8 cellular contexts compared by ENCODE assay signal in genomic region chr12:56469007-56469930, GRCh38. TPM values are rescaled to one million over a fixed set of nuclear protein-coding genes. Genes with fewer than 3 reads are reported as not detected.
DNase-seq lines count a peak whose midpoint lies in the region; ATAC-seq and TF ChIP-seq lines count a peak whose summit lies in the region.

No MANE protein-coding gene starts in this region.

- POLR2A ChIA-PET in activated CD4-positive, alpha-beta T cell treated with anti-CD3 and anti-CD28 coated beads for 36 hours (lab: Charles Lee): interaction anchor here (0.5 to 0.6 kb wide), 3 partner anchors 17 to 167 kb away, joined by 3 read pairs; partner anchors contain the start of gene RBMS2

- CTCF ChIA-PET in activated CD4-positive, alpha-beta T cell treated with anti-CD3 and anti-CD28 coated beads for 36 hours (lab: Charles Lee): interaction anchor here (0.6 to 2.3 kb wide), 6 partner anchors 8 to 501 kb away, joined by 3 to 7 read pairs (median 5); partner anchors contain the start of genes IL23A, RNF41 and TIMELESS

- no peaks in the 10 kb centered on the region for H3K27me3 ChIP-seq in RWPE2 (ENCODE audit: insufficient read depth, poor library complexity, severe bottlenecking)
- H3K27me3 ChIP-seq in effector memory CD4-positive, alpha-beta T cell (replicated peaks; ENCODE audit: control insufficient read depth, insufficient read depth, low read length, poor library complexity, severe bottlenecking): no peaks in the 10 kb centered on the region

- peak overlapping the region; percentile 91 for H3K4me3 Mint-ChIP-seq in activated CD4-positive, alpha-beta T cell treated with anti-CD3 and anti-CD28 coated beads for 36 hours

- H3K27me3 Mint-ChIP-seq in activated CD4-positive, alpha-beta T cell treated with anti-CD3 and anti-CD28 coated beads for 36 hours: no peaks in the 10 kb centered on the region

- TF ChIP-seq CTCF in RWPE2 (IDR thresholded peaks at IDR 0.05; ENCODE audit: poor library complexity, severe bottlenecking): no peak

- peaks cover 19% of the 10 kb centered on the region for H3K36me3 Mint-ChIP-seq in activated CD4-positive, alpha-beta T cell treated with anti-CD3 and anti-CD28 coated beads for 36 hours (ENCODE audit: low read depth)

- ATAC-seq in activated CD4-positive, alpha-beta T cell treated with anti-CD3 and anti-CD28 coated beads for 36 hours: no peak
- no peak for ATAC-seq in RWPE2 (ENCODE audit: low read depth)

- H3K4me1 ChIP-seq in RWPE2 (ENCODE audit: insufficient read depth, poor library complexity, severe bottlenecking): peaks cover 3% of the 10 kb centered on the region
- peaks cover 10% of the 10 kb centered on the region for H3K4me1 ChIP-seq in effector memory CD4-positive, alpha-beta T cell (ENCODE audit: control insufficient read depth, insufficient read depth, low read length, poor library complexity, severe bottlenecking)

- peak overlapping the region; percentile 99 for H3K27ac Mint-ChIP-seq in activated CD4-positive, alpha-beta T cell treated with anti-CD3 and anti-CD28 coated beads for 36 hours

- H3K27ac ChIP-seq in RWPE2 (ENCODE audit: poor library complexity, severe bottlenecking): peak overlapping the region; percentile 45
- peak overlapping the region; percentile 80 for H3K27ac ChIP-seq in effector memory CD4-positive, alpha-beta T cell (ENCODE audit: insufficient read depth, low read length, poor library complexity, severe bottlenecking)

- peak; percentile 28 for DNase-seq in activated CD4-positive, alpha-beta T cell treated with anti-CD3 and anti-CD28 coated beads for 36 hours
- DNase-seq in activated CD4-positive, alpha-beta T cell treated with anti-CD3 and anti-CD28 coated beads, Interleukin-2, amount 50 U/mL, for 1 hour: no peak
- no peak for DNase-seq in RWPE2 (ENCODE audit: low spot score)
- DNase-seq in effector memory CD4-positive, alpha-beta T cell: no peak
- DNase-seq in myocyte (ENCODE audit: low read depth): peak; percentile 20
- DNase-seq in activated gamma-delta T cell (lab: John Stamatoyannopoulos, UW): no peak
- no peak for DNase-seq in GM19238 (ENCODE audit: insufficient read length, low spot score)
- no peak for DNase-seq in HCEC 1CT

- peak overlapping the region; percentile 70 for H3K4me3 ChIP-seq in RWPE2 (ENCODE audit: severe bottlenecking)
- H3K4me3 ChIP-seq in effector memory CD4-positive, alpha-beta T cell (ENCODE audit: insufficient read depth, low read depth, low read length, poor library complexity, severe bottlenecking): peak overlapping the region; percentile 77

- no peaks in the 10 kb centered on the region for H3K9me3 ChIP-seq in RWPE2 (ENCODE audit: severe bottlenecking)
- H3K9me3 ChIP-seq in effector memory CD4-positive, alpha-beta T cell (ENCODE audit: control insufficient read depth, low read length): no peaks in the 10 kb centered on the region

- H3K9me3 Mint-ChIP-seq in activated CD4-positive, alpha-beta T cell treated with anti-CD3 and anti-CD28 coated beads for 36 hours (ENCODE audit: low read depth): no peaks in the 10 kb centered on the region

- peaks cover 13% of the 10 kb centered on the region; the same call in 1 of the 2 replicates for H3K36me3 ChIP-seq in RWPE2 (ENCODE audit: low read depth)
- H3K36me3 ChIP-seq in effector memory CD4-positive, alpha-beta T cell (ENCODE audit: control insufficient read depth, insufficient read depth, low read length): no peaks in the 10 kb centered on the region

- H3K4me1 Mint-ChIP-seq in activated CD4-positive, alpha-beta T cell treated with anti-CD3 and anti-CD28 coated beads for 36 hours: peaks cover 37% of the 10 kb centered on the region

- intact Hi-C loops in activated CD4-positive, alpha-beta T cell treated with anti-CD3 and anti-CD28 coated beads for 36 hours (cut with DNase I, micrococcal nuclease): loop anchor here (2.0 to 10.0 kb wide), 3 partner anchors 204 to 342 kb away; partner anchors contain the start of genes ANKRD52 (in 1 of the 2), COQ10A (in 1 of the 2) and ESYT1 (in 1 of the 2)

RNA-seq across cellular contexts. Expression of gene SPRYD4, which starts 0.9 kb away (rescaled TPM):
- 1 to 10 TPM; 3.1 TPM for total RNA-seq in activated CD4-positive, alpha-beta T cell treated with anti-CD3 and anti-CD28 coated beads for 36 hours
- 2.1 and 2.4 TPM in 2 replicates for total RNA-seq in myocyte
- polyA plus RNA-seq in myocyte (2012): 2.3 TPM

RNA-seq across cellular contexts. Expression of gene MIP, which starts 14.8 kb away (rescaled TPM):
- not detected for total RNA-seq in activated CD4-positive, alpha-beta T cell treated with anti-CD3 and anti-CD28 coated beads for 36 hours
- 0.24 TPM in 1 of 2 replicates, not detected in the other for total RNA-seq in myocyte
- polyA plus RNA-seq in myocyte (2012): 0.08 TPM

RNA-seq across cellular contexts. Expression of gene GLS2, which starts 18.7 kb away (rescaled TPM):
- 1 to 10 TPM; 8.7 TPM for total RNA-seq in activated CD4-positive, alpha-beta T cell treated with anti-CD3 and anti-CD28 coated beads for 36 hours
- not detected in 2 replicates for total RNA-seq in myocyte
- polyA plus RNA-seq in myocyte (2012): 0.26 TPM

RNA-seq across cellular contexts. Expression of gene TIMELESS, which starts 20.0 kb away (rescaled TPM):
- total RNA-seq in activated CD4-positive, alpha-beta T cell treated with anti-CD3 and anti-CD28 coated beads for 36 hours: 10 to 100 TPM; 46.3 to 47.3 TPM
- 4.5 and 5.5 TPM in 2 replicates for total RNA-seq in myocyte
- polyA plus RNA-seq in myocyte (2012): 7.5 TPM

RNA-seq across cellular contexts. Expression of gene RBMS2, which starts 52.4 kb away (rescaled TPM):
- total RNA-seq in activated CD4-positive, alpha-beta T cell treated with anti-CD3 and anti-CD28 coated beads for 36 hours: 1 to 10 TPM; 5.0 to 7.0 TPM
- 9.2 and 9.7 TPM in 2 replicates for total RNA-seq in myocyte
- 36.1 TPM for polyA plus RNA-seq in myocyte (2012)

Comparison
In these comparisons a context has a peak if more than half of its experiments do, and no peak if none do; other contexts are left out.
1. DNase-seq: peak in activated CD4-positive, alpha-beta T cell treated with anti-CD3 and anti-CD28 coated beads for 36 hours (single experiment) and myocyte (single experiment); none in activated CD4-positive, alpha-beta T cell treated with anti-CD3 and anti-CD28 coated beads, Interleukin-2, amount 50 U/mL, for 1 hour (single experiment), RWPE2 (single experiment), effector memory CD4-positive, alpha-beta T cell (0 of 3), activated gamma-delta T cell (single experiment), GM19238 (single experiment) and HCEC 1CT (single experiment).